In genomic region chr1:21649315-21649714, GRCh38 we compare ENCODE assay signal across 21 cellular contexts. TPM values are rescaled to one million over a fixed set of nuclear protein-coding genes. Genes with fewer than 3 reads are reported as not detected.
"Had no signal": no experiment of that assay in that cellular context is flagged by ENCODE, and none has a peak within 500 bp of the region (broad histone marks: within the 10 kb centered on the region; RNA-seq: fewer than 3 reads in every experiment).

No MANE protein-coding gene starts in this region.

- H3K9me3 ChIP-seq: heart left ventricle, mucosa of descending colon, neutrophil, sigmoid colon, stomach, upper lobe of right lung, vagina had no signal

- DNase-seq: effector memory CD4-positive, alpha-beta T cell; heart left ventricle; hypothalamus; mammary epithelial cell; mucosa of descending colon; naive thymus-derived CD8-positive, alpha-beta T cell; sigmoid colon; stimulated activated CD4-positive, alpha-beta T cell treated with anti-CD3 and anti-CD28 coated beads, Interleukin-2, amount 100 ng/mL, for 24 hours; stimulated activated CD4-positive, alpha-beta T cell treated with anti-CD3 and anti-CD28 coated beads, Interleukin-4, amount 100 ng/mL, for 4 hours; stimulated activated naive CD4-positive, alpha-beta T cell; stomach; upper lobe of right lung had no signal

- FAIRE-seq: endometrium, frontal cortex, islet of Langerhans had no signal

- H3K4me3 ChIP-seq: heart left ventricle, mucosa of descending colon, sigmoid colon, skin epidermis, stomach, upper lobe of right lung, vagina had no signal

- H3K27ac ChIP-seq: heart left ventricle, neutrophil, sigmoid colon, skin epidermis, stomach, upper lobe of right lung, vagina had no signal

- ATAC-seq: esophagus mucosa; heart left ventricle; left lobe of liver; mucosa of descending colon; naive thymus-derived CD8-positive, alpha-beta T cell; upper lobe of right lung had no signal

- H3K27ac Mint-ChIP-seq: naive thymus-derived CD8-positive, alpha-beta T cell had no signal

- H3K27me3 ChIP-seq: vagina had no signal

- H3K36me3 ChIP-seq: heart left ventricle, neutrophil, sigmoid colon, stomach, upper lobe of right lung, vagina had no signal

RNA-seq across cellular contexts. Expression of gene RAP1GAP, which starts 19.8 kb away (rescaled TPM):
- total RNA-seq: glomerular endothelial cell had no signal
- polyA plus RNA-seq: naive thymus-derived CD8-positive, alpha-beta T cell had no signal
